1 cellular context compared by ENCODE assay signal in the genomic region with DNA sequence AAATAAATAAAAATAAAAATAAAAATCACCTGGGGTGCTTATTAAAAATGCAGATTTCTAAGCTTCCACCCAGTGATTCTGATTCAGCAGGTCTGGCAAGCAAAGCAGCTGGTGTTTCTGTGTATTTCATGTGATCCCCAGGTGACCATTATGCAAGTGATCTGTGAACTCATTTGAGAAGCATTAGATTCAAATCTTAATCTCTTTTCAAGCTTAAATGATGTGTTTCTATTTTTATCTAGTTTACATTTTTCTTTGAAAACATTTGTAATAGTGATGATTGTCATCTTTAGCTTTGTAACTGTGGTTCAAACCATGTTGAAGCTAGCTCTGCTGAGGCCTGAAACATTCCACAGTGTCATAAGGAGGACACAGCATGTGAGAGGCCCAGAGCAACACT.
TF ChIP-seq lines count a peak whose summit lies in the region.

No MANE protein-coding gene starts in this region.

TF ChIP-seq in H1, 55 proteins besides CTCF, POLR2A, EP300 and RAD21 (continued from another document):
- TF ChIP-seq CTBP2 (IDR thresholded peaks at IDR 0.05; ENCODE audit: borderline replicate concordance, insufficient read depth, insufficient read length, low read length): no peak
- TF ChIP-seq SRF (IDR thresholded peaks at IDR 0.05; ENCODE audit: low read depth, low read length): no peak
- TF ChIP-seq POU5F1 (IDR thresholded peaks at IDR 0.05; ENCODE audit: low read depth, low read length): no peak
- TF ChIP-seq GABPA (IDR thresholded peaks at IDR 0.05; ENCODE audit: borderline replicate concordance, insufficient read depth, low read length): no peak
- no peak for TF ChIP-seq POLR2AphosphoS5 (IDR thresholded peaks at IDR 0.05; ENCODE audit: low read depth, low read length)
- no peak for TF ChIP-seq EZH2 (IDR thresholded peaks at IDR 0.05; ENCODE audit: low read depth, low read length, severe bottlenecking)
- no peak for TF ChIP-seq SIRT6 (IDR thresholded peaks at IDR 0.05; ENCODE audit: low read length)
- TF ChIP-seq SP4 (IDR thresholded peaks at IDR 0.05; ENCODE audit: low read length): no peak
